8 cellular contexts compared by ENCODE assay signal in genomic region chr3:66997560-66998074, GRCh38. TPM values are rescaled to one million over a fixed set of nuclear protein-coding genes. Genes with fewer than 3 reads are reported as not detected.
DNase-seq lines count a peak whose midpoint lies in the region; ATAC-seq and TF ChIP-seq lines count a peak whose summit lies in the region.

No MANE protein-coding gene starts in this region.

- H3K36me3 Mint-ChIP-seq in activated naive CD8-positive, alpha-beta T cell: peaks cover 4% of the 10 kb centered on the region

- peak overlapping the region; percentile 96 for H3K27ac Mint-ChIP-seq in activated naive CD8-positive, alpha-beta T cell

- intact Hi-C loops in heart right ventricle (cut with DNase I) (no loop called here), cardiac septum (cut with DNase I) (loop anchor here (5.0 to 10.0 kb wide), 2 partner anchors 35 to 657 kb away; partner anchors contain the start of gene SUCLG2)

- H3K4me3 Mint-ChIP-seq in activated naive CD8-positive, alpha-beta T cell: peak overlapping the region; percentile 93

- peak overlapping the region in 9 of 10 donors; percentile 71 to 99 (median 88) for H3K4me3 ChIP-seq in heart right ventricle
- peak overlapping the region; percentile 0; the same call in 1 of the 2 replicates for H3K4me3 ChIP-seq in iPS-18c (ENCODE audit: insufficient read depth, low read depth, low read length)
- peak overlapping the region; percentile 18 to 90 (median 71) for H3K4me3 ChIP-seq in subcutaneous abdominal adipose tissue (ENCODE audit: low read depth in 1 of 5, low read length in 5 of 5)

- H3K9me3 Mint-ChIP-seq in activated naive CD8-positive, alpha-beta T cell (ENCODE audit: low read depth): no peaks in the 10 kb centered on the region

- H3K9ac ChIP-seq in subcutaneous abdominal adipose tissue (ENCODE audit: low read length in 5 of 5): peak overlapping the region in 3 of 5 donors; percentile 37 to 74 (median 68)

- H3K27me3 ChIP-seq in heart right ventricle (peaks cover 0 to 21% (median 0%) of the 10 kb centered on the region in 7 donors), subcutaneous abdominal adipose tissue (ENCODE audit: control insufficient read depth in 5 of 5, insufficient read depth in 4 of 5, low read length in 5 of 5) (peaks cover 0 to 5% (median 0%) of the 10 kb centered on the region in 5 donors)

- no peak for TF ChIP-seq CTCF in heart right ventricle (IDR thresholded peaks at IDR 0.05)

- DNase-seq in heart right ventricle (peak in 1 of 2 donors; percentile 17), cardiac septum (ENCODE audit: low spot score) (no peak), cortex of kidney (lab: John Stamatoyannopoulos, UW) (no peak)

- H3K36me3 ChIP-seq in heart right ventricle: no peaks in the 10 kb centered on the region
- no peaks in the 10 kb centered on the region for H3K36me3 ChIP-seq in subcutaneous abdominal adipose tissue (ENCODE audit: control insufficient read depth in 5 of 5, insufficient read depth in 5 of 5, low read length in 5 of 5)

- peaks cover 0 to 28% (median 10%) of the 10 kb centered on the region in 9 donors for H3K4me1 ChIP-seq in heart right ventricle
- H3K4me1 ChIP-seq in subcutaneous abdominal adipose tissue (ENCODE audit: control insufficient read depth in 5 of 5, insufficient read depth in 5 of 5, low read length in 5 of 5): peaks cover 0 to 19% (median 13%) of the 10 kb centered on the region in 5 donors

- H3K27me3 Mint-ChIP-seq in activated naive CD8-positive, alpha-beta T cell: peaks cover 9% of the 10 kb centered on the region

- 6 to 7% methylated on average over 17 of the region's 17 CpGs for WGBS in heart right ventricle, 2 donors

- H3K27ac ChIP-seq in heart right ventricle (peak overlapping the region in 8 of 10 donors; percentile 12 to 81 (median 55)), subcutaneous abdominal adipose tissue (ENCODE audit: low read depth, low read length) (no peak overlapping the region)

- ATAC-seq in heart right ventricle (peak in 4 of 8 donors; percentile 22 to 28 (median 27)), GM18873 (IDR thresholded peaks at IDR 0.05; ENCODE audit: low FRiP score, unreplicated experiment) (no peak), HG02870 (IDR thresholded peaks at IDR 0.05; ENCODE audit: unreplicated experiment) (no peak)

- no peaks in the 10 kb centered on the region for H3K9me3 ChIP-seq in heart right ventricle
- no peaks in the 10 kb centered on the region for H3K9me3 ChIP-seq in iPS-18c (ENCODE audit: control insufficient read depth, insufficient read depth, low read length)
- no peaks in the 10 kb centered on the region for H3K9me3 ChIP-seq in subcutaneous abdominal adipose tissue (ENCODE audit: control insufficient read depth in 5 of 5, low read length in 5 of 5)

- H3K4me1 Mint-ChIP-seq in activated naive CD8-positive, alpha-beta T cell (ENCODE audit: low read depth): peaks cover 31% of the 10 kb centered on the region

RNA-seq across cellular contexts. Expression of gene KBTBD8, which starts 0.5 kb away (rescaled TPM):
- total RNA-seq in heart right ventricle (10 to 100 TPM in 1 of 10 donors, 1 to 10 TPM in 9; 2.4 to 11.4 (median 6.3) TPM), cardiac septum (2.9 TPM)
- polyA plus RNA-seq in heart right ventricle: 1 to 10 TPM; 1.2 to 1.4 TPM

Comparison
In these comparisons a context has a peak if more than half of its experiments do, and no peak if none do; other contexts are left out.
1. H3K4me3 ChIP-seq: peak in every context shown above with its lines; median percentile 88 in heart right ventricle; 71 in subcutaneous abdominal adipose tissue; 0 in iPS-18c.